Comparison of ENCODE assay signal across 14 cellular contexts in genomic region chr2:55408946-55409868, GRCh38. TPM values are rescaled to one million over a fixed set of nuclear protein-coding genes. Genes with fewer than 3 reads are reported as not detected.
DNase-seq lines count a peak whose midpoint lies in the region; ATAC-seq, FAIRE-seq and TF ChIP-seq lines count a peak whose summit lies in the region.
"Had no signal": no experiment of that assay in that cellular context is flagged by ENCODE, and none has a peak within 500 bp of the region (broad histone marks: within the 10 kb centered on the region; RNA-seq: fewer than 3 reads in every experiment).

No MANE protein-coding gene starts in this region.

- H3K27ac ChIP-seq in cingulate gyrus (ENCODE audit: low read depth, low read length) = peak overlapping the region; percentile 90
- no peak overlapping the region for H3K27ac ChIP-seq in vagina
- H3K27ac ChIP-seq: colonic mucosa, KMS-11 had no signal

- H3K4me3 ChIP-seq in vagina = no peak overlapping the region
- H3K4me3 ChIP-seq: colonic mucosa had no signal

- no peak for FAIRE-seq in HTR-8/SVneo (lab: Jason Lieb, UNC)

- no peaks in the 10 kb centered on the region for H3K36me3 ChIP-seq in vagina
- H3K36me3 ChIP-seq: colonic mucosa had no signal

- no peaks in the 10 kb centered on the region for H3K27me3 ChIP-seq in vagina
- H3K27me3 ChIP-seq: colonic mucosa had no signal

- peak; percentile 47 for ATAC-seq in GM18907 (IDR thresholded peaks at IDR 0.05; ENCODE audit: unreplicated experiment)
- no peak for ATAC-seq in GM19455 (IDR thresholded peaks at IDR 0.05; ENCODE audit: unreplicated experiment)

- H3K9me3 ChIP-seq in vagina = no peaks in the 10 kb centered on the region
- H3K9me3 ChIP-seq: colonic mucosa had no signal

- no peak for TF ChIP-seq CTCF in vagina (IDR thresholded peaks at IDR 0.05)

- DNase-seq in MV-4-11 (lab: John Stamatoyannopoulos, UW) (peak; percentile 53), renal cortical epithelial cell (ENCODE audit: low read depth) (peak; percentile 45), HTR-8/SVneo (ENCODE audit: insufficient read length, low spot score) (no peak), vagina (ENCODE audit: extremely low spot score in 2 of 2) (no peak), NCI-H2196 (lab: John Stamatoyannopoulos, UW; ENCODE audit: unreplicated experiment) (no peak)
- DNase-seq: activated T-cell treated with anti-CD3 and anti-CD28 coated beads, Interleukin-2, amount 50 U/mL, for 48 hours; colonic mucosa; DMS53; NCI-H748 treated with DMSO at 0.1 percent for 48 hours; stimulated activated CD4-positive, alpha-beta T cell treated with anti-CD3 and anti-CD28 coated beads, Interleukin-2, amount 100 ng/mL, for 24 hours had no signal

- no peaks in the 10 kb centered on the region for H3K4me1 ChIP-seq in vagina
- H3K4me1 ChIP-seq: colonic mucosa had no signal

- intact Hi-C loops in vagina (cut with DNase I) = no loop called here

- no peak for TF ChIP-seq POLR2A in vagina (IDR thresholded peaks at IDR 0.05)

RNA-seq across cellular contexts. Expression of gene CCDC88A, which starts 10.4 kb away (rescaled TPM):
- total RNA-seq in renal cortical epithelial cell (26.7 and 51.8 TPM in 2 replicates), vagina (34.9 TPM)

Comparison
In these comparisons a context has a peak if more than half of its experiments do, and no peak if none do; other contexts are left out.
1. DNase-seq: peak in MV-4-11 (single experiment) and renal cortical epithelial cell (single experiment); none in HTR-8/SVneo (single experiment), vagina (0 of 2) and NCI-H2196 (single experiment).